Comparison of ENCODE assay signal across 1 cellular context in genomic region chr6:53651764-53652401, GRCh38.
TF ChIP-seq lines count a peak whose summit lies in the region.

No MANE protein-coding gene starts in this region.

TF ChIP-seq in HepG2, 621 proteins besides CTCF, POLR2A, EP300 and RAD21 (continued from another document and continues in another):
- TF ChIP-seq CSRNP1 (CRISPR knock-in tag; IDR thresholded peaks at IDR 0.05) (peak; percentile 100), PPARG (CRISPR knock-in tag; conservative IDR thresholded peaks at IDR 0.05) (peak; percentile 70; the same call in 1 of the 2 replicates), HNRNPL (IDR thresholded peaks at IDR 0.05; ENCODE audit: low read depth, low read length) (peak; percentile 46; the same call in 1 of the 2 replicates), ZNF20 (CRISPR knock-in tag; IDR thresholded peaks at IDR 0.05) (0 out of 2 replicates have a peak, but pooled peaks have one; percentile 87), ZBTB40 (IDR thresholded peaks at IDR 0.05) (no peak), ZBTB40 (CRISPR knock-in tag; IDR thresholded peaks at IDR 0.05) (peak; percentile 97), RXRB (CRISPR knock-in tag; IDR thresholded peaks at IDR 0.05; ENCODE audit: borderline replicate concordance) (peak; percentile 84), ZNF430 (CRISPR knock-in tag; IDR thresholded peaks at IDR 0.05) (peak; percentile 100), ETV5 (CRISPR knock-in tag; IDR thresholded peaks at IDR 0.05; ENCODE audit: borderline replicate concordance) (peak; percentile 84), THAP9 (CRISPR knock-in tag; IDR thresholded peaks at IDR 0.05; ENCODE audit: borderline replicate concordance) (peak; percentile 98), ZMYM4 (CRISPR knock-in tag; IDR thresholded peaks at IDR 0.05) (peak; percentile 99), TRIM24 (CRISPR knock-in tag; IDR thresholded peaks at IDR 0.05) (peak; percentile 76), POGZ (CRISPR knock-in tag; IDR thresholded peaks at IDR 0.05) (peak; percentile 99), TFDP2 (CRISPR knock-in tag; IDR thresholded peaks at IDR 0.05) (peak; percentile 98), ZNF670 (CRISPR knock-in tag; IDR thresholded peaks at IDR 0.05; ENCODE audit: borderline replicate concordance) (peak; percentile 99), IRF2 (CRISPR knock-in tag; IDR thresholded peaks at IDR 0.05) (peak; percentile 93), ZNF362 (CRISPR knock-in tag; IDR thresholded peaks at IDR 0.05; ENCODE audit: borderline replicate concordance) (peak; percentile 67), TIGD3 (CRISPR knock-in tag; IDR thresholded peaks at IDR 0.05; ENCODE audit: borderline replicate concordance) (peak; percentile 97; the same call in 1 of the 2 replicates), SMARCC2 (IDR thresholded peaks at IDR 0.05) (no peak), PAXIP1 (CRISPR knock-in tag; conservative IDR thresholded peaks at IDR 0.05) (no peak; the same call in none of the 2 replicates), KAT2B (IDR thresholded peaks at IDR 0.05; ENCODE audit: borderline replicate concordance, low read depth, low read length) (no peak), CERS6 (CRISPR knock-in tag; IDR thresholded peaks at IDR 0.05) (peak; percentile 96; the same call in 1 of the 2 replicates), TFE3 (CRISPR knock-in tag; IDR thresholded peaks at IDR 0.05) (peak; percentile 94), ZNF34 (CRISPR knock-in tag; IDR thresholded peaks at IDR 0.05; ENCODE audit: borderline replicate concordance) (peak; percentile 99), RNF2 (conservative IDR thresholded peaks at IDR 0.05; ENCODE audit: low read depth) (peak; percentile 100), CBX2 (IDR thresholded peaks at IDR 0.05; ENCODE audit: low read depth, low read length) (no peak), CBX2 (CRISPR knock-in tag; IDR thresholded peaks at IDR 0.05; ENCODE audit: low read depth) (peak; percentile 31), ZNF629 (CRISPR knock-in tag; conservative IDR thresholded peaks at IDR 0.05) (peak; percentile 43), ATM (IDR thresholded peaks at IDR 0.05; ENCODE audit: borderline replicate concordance) (no peak), MAFF (IDR thresholded peaks at IDR 0.05; ENCODE audit: low read depth, low read length) (no peak), JARID2 (CRISPR knock-in tag; IDR thresholded peaks at IDR 0.05; ENCODE audit: insufficient replicate concordance) (peak; percentile 99), TBP (CRISPR knock-in tag; IDR thresholded peaks at IDR 0.05) (0 out of 2 replicates have a peak, but pooled peaks have one; percentile 7)
